Comparison of ENCODE assay signal across 1 cellular context in genomic region chr12:123713398-123714301, GRCh38.
TF ChIP-seq lines count a peak whose summit lies in the region.

No MANE protein-coding gene starts in this region.

TF ChIP-seq in K562, 482 proteins besides CTCF, POLR2A, EP300 and RAD21 (continued from another document and continues in another):
- TF ChIP-seq PKNOX1 (IDR thresholded peaks at IDR 0.05) (peak; percentile 93), STAT5A (IDR thresholded peaks at IDR 0.05; ENCODE audit: borderline replicate concordance, low read length) (no peak), JUND (IDR thresholded peaks at IDR 0.05; ENCODE audit: borderline replicate concordance, low read depth, low read length) (peak; percentile 13; the same call in 1 of the 2 replicates), JUND (tag; IDR thresholded peaks at IDR 0.05; ENCODE audit: borderline replicate concordance, low read depth, low read length) (peak; percentile 36; the same call in 1 of the 3 replicates), TAF7 (tag; IDR thresholded peaks at IDR 0.05) (0 out of 2 replicates have a peak, but pooled peaks have one; percentile 28), ARNT (IDR thresholded peaks at IDR 0.05) (0 out of 4 replicates have a peak, but pooled peaks of 1 of the 2 experiments have one; percentile 57), ELF1 (tag; IDR thresholded peaks at IDR 0.05) (0 out of 2 replicates have a peak, but pooled peaks have one; percentile 44), ATF1 (CRISPR knock-in tag; IDR thresholded peaks at IDR 0.05) (no peak), ATF1 (tag; IDR thresholded peaks at IDR 0.05) (0 out of 2 replicates have a peak, but pooled peaks have one; percentile 9), NRF1 (conservative IDR thresholded peaks at IDR 0.05 in 1 of 2, IDR thresholded peaks at IDR 0.05 in 1 of 2) (peak; percentile 38 to 49; a peak in 3 of 4 replicates), SREBF1 (IDR thresholded peaks at IDR 0.05; ENCODE audit: borderline replicate concordance, low read depth, low read length) (no peak), POLR2AphosphoS5 (IDR thresholded peaks at IDR 0.05; ENCODE audit: control insufficient read depth, insufficient read depth, low read depth, low read length) (peak; percentile 31; the same call in 1 of the 2 replicates), EP400 (IDR thresholded peaks at IDR 0.05) (no peak), CREM (IDR thresholded peaks at IDR 0.05; ENCODE audit: low read depth) (peak; percentile 12; the same call in 1 of the 2 replicates), FOXK2 (conservative IDR thresholded peaks at IDR 0.05 in 1 of 2, IDR thresholded peaks at IDR 0.05 in 1 of 2; ENCODE audit: low read depth in 2 of 2) (peak in 1 of 2 experiments; percentile 22; a peak in 1 of 4 replicates), GTF2F1 (IDR thresholded peaks at IDR 0.05; ENCODE audit: low read depth, low read length) (no peak), DPF2 (IDR thresholded peaks at IDR 0.05) (peak; percentile 66), CBFA2T3 (IDR thresholded peaks at IDR 0.05) (peak; percentile 23; the same call in 1 of the 2 replicates), ARID1B (IDR thresholded peaks at IDR 0.05) (peak; percentile 66), ESRRA (IDR thresholded peaks at IDR 0.05; ENCODE audit: borderline replicate concordance, low read depth) (0 out of 2 replicates have a peak, but pooled peaks have one; percentile 19), SP2 (IDR thresholded peaks at IDR 0.05; ENCODE audit: extremely low read depth, low read depth, low read length, poor library complexity, severe bottlenecking) (no peak), KDM5B (IDR thresholded peaks at IDR 0.05; ENCODE audit: insufficient replicate concordance, low read depth, low read length) (peak; percentile 36), LEF1 (IDR thresholded peaks at IDR 0.05) (peak; percentile 46; the same call in 1 of the 2 replicates), HDAC2 (IDR thresholded peaks at IDR 0.05) (0 out of 2 replicates have a peak, but pooled peaks have one; percentile 45), NEUROD1 (IDR thresholded peaks at IDR 0.05; ENCODE audit: borderline replicate concordance, low read depth, low read length, partially characterized antibody) (peak; percentile 30), AFF1 (IDR thresholded peaks at IDR 0.05; ENCODE audit: low read depth in 1 of 2, partially characterized antibody in 2 of 2) (peak in 1 of 2 experiments; percentile 49), ETV1 (tag; conservative IDR thresholded peaks at IDR 0.05; ENCODE audit: low read depth) (peak; percentile 26; the same call in 1 of the 2 replicates), TCF7L2 (IDR thresholded peaks at IDR 0.05; ENCODE audit: low read depth, low read length) (no peak), CTBP1 (IDR thresholded peaks at IDR 0.05; ENCODE audit: borderline replicate concordance) (peak; percentile 55; the same call in 1 of the 2 replicates), FOSL1 (tag; conservative IDR thresholded peaks at IDR 0.05) (0 out of 2 replicates have a peak, but pooled peaks have one; percentile 16), PHF20 (IDR thresholded peaks at IDR 0.05; ENCODE audit: partially characterized antibody) (no peak), HDAC1 (IDR thresholded peaks at IDR 0.05) (peak in 1 of 2 experiments; percentile 77; a peak in 1 of 4 replicates), ZNF589 (CRISPR knock-in tag; IDR thresholded peaks at IDR 0.05; ENCODE audit: low read depth) (no peak), CBX2 (IDR thresholded peaks at IDR 0.05; ENCODE audit: insufficient read depth, low read length, poor library complexity, severe bottlenecking) (no peak), TBP (optimal IDR thresholded peaks at IDR 0.05; ENCODE audit: low read depth, low read length) (peak; percentile 49), TAF1 (IDR thresholded peaks at IDR 0.05; ENCODE audit: control insufficient read depth, extremely low read depth, insufficient read depth, low read length, severe bottlenecking) (peak; percentile 29), SMAD3 (CRISPR knock-in tag; conservative IDR thresholded peaks at IDR 0.05) (no peak), TEAD4 (IDR thresholded peaks at IDR 0.05; ENCODE audit: low read length) (peak; percentile 7; the same call in 1 of the 2 replicates), TEAD4 (CRISPR knock-in tag; IDR thresholded peaks at IDR 0.05; ENCODE audit: borderline replicate concordance) (no peak)
- TF ChIP-seq, protein P1, sequence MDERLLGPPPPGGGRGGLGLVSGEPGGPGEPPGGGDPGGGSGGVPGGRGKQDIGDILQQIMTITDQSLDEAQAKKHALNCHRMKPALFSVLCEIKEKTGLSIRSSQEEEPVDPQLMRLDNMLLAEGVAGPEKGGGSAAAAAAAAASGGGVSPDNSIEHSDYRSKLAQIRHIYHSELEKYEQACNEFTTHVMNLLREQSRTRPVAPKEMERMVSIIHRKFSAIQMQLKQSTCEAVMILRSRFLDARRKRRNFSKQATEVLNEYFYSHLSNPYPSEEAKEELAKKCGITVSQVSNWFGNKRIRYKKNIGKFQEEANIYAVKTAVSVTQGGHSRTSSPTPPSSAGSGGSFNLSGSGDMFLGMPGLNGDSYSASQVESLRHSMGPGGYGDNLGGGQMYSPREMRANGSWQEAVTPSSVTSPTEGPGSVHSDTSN (CRISPR knock-in tag; IDR thresholded peaks at IDR 0.05; ENCODE audit: low read depth): peak; percentile 60
- TF ChIP-seq, protein P1 (tag; conservative IDR thresholded peaks at IDR 0.05; ENCODE audit: low read depth): peak; percentile 33
- TF ChIP-seq, protein P2, sequence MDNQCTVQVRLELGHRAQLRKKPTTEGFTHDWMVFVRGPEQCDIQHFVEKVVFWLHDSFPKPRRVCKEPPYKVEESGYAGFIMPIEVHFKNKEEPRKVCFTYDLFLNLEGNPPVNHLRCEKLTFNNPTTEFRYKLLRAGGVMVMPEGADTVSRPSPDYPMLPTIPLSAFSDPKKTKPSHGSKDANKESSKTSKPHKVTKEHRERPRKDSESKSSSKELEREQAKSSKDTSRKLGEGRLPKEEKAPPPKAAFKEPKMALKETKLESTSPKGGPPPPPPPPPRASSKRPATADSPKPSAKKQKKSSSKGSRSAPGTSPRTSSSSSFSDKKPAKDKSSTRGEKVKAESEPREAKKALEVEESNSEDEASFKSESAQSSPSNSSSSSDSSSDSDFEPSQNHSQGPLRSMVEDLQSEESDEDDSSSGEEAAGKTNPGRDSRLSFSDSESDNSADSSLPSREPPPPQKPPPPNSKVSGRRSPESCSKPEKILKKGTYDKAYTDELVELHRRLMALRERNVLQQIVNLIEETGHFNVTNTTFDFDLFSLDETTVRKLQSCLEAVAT (IDR thresholded peaks at IDR 0.05): 0 out of 4 replicates have a peak, but pooled peaks of 1 of the 2 experiments have one; percentile 9
- TF ChIP-seq, protein P3, sequence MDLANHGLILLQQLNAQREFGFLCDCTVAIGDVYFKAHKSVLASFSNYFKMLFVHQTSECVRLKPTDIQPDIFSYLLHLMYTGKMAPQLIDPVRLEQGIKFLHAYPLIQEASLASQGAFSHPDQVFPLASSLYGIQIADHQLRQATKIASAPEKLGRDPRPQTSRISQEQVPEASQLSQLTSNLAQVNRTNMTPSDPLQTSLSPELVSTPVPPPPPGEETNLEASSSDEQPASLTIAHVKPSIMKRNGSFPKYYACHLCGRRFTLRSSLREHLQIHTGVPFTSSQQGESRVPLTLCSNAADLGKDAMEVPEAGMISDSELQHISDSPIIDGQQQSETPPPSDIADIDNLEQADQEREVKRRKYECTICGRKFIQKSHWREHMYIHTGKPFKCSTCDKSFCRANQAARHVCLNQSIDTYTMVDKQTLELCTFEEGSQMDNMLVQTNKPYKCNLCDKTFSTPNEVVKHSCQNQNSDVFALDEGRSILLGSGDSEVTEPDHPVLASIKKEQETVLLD (IDR thresholded peaks at IDR 0.05): 0 out of 2 replicates have a peak, but pooled peaks have one; percentile 46
- TF ChIP-seq, protein P4, sequence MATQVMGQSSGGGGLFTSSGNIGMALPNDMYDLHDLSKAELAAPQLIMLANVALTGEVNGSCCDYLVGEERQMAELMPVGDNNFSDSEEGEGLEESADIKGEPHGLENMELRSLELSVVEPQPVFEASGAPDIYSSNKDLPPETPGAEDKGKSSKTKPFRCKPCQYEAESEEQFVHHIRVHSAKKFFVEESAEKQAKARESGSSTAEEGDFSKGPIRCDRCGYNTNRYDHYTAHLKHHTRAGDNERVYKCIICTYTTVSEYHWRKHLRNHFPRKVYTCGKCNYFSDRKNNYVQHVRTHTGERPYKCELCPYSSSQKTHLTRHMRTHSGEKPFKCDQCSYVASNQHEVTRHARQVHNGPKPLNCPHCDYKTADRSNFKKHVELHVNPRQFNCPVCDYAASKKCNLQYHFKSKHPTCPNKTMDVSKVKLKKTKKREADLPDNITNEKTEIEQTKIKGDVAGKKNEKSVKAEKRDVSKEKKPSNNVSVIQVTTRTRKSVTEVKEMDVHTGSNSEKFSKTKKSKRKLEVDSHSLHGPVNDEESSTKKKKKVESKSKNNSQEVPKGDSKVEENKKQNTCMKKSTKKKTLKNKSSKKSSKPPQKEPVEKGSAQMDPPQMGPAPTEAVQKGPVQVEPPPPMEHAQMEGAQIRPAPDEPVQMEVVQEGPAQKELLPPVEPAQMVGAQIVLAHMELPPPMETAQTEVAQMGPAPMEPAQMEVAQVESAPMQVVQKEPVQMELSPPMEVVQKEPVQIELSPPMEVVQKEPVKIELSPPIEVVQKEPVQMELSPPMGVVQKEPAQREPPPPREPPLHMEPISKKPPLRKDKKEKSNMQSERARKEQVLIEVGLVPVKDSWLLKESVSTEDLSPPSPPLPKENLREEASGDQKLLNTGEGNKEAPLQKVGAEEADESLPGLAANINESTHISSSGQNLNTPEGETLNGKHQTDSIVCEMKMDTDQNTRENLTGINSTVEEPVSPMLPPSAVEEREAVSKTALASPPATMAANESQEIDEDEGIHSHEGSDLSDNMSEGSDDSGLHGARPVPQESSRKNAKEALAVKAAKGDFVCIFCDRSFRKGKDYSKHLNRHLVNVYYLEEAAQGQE (CRISPR knock-in tag; IDR thresholded peaks at IDR 0.05; ENCODE audit: low read depth): no peak
- TF ChIP-seq, protein P5, sequence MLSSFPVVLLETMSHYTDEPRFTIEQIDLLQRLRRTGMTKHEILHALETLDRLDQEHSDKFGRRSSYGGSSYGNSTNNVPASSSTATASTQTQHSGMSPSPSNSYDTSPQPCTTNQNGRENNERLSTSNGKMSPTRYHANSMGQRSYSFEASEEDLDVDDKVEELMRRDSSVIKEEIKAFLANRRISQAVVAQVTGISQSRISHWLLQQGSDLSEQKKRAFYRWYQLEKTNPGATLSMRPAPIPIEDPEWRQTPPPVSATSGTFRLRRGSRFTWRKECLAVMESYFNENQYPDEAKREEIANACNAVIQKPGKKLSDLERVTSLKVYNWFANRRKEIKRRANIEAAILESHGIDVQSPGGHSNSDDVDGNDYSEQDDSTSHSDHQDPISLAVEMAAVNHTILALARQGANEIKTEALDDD (IDR thresholded peaks at IDR 0.05): peak; percentile 64; the same call in 1 of the 2 replicates
